1 cellular context compared by ENCODE assay signal in genomic region chr7:82428186-82428961, GRCh38.
TF ChIP-seq lines count a peak whose summit lies in the region.

No MANE protein-coding gene starts in this region.

TF ChIP-seq in H1, 55 proteins besides CTCF, POLR2A, EP300 and RAD21:
- TF ChIP-seq SRF (IDR thresholded peaks at IDR 0.05; ENCODE audit: low read depth, low read length), result no peak
